ENCODE assay signal across 8 cellular contexts in genomic region chr3:160564949-160565441, GRCh38. TPM values are rescaled to one million over a fixed set of nuclear protein-coding genes. Genes with fewer than 3 reads are reported as not detected.
DNase-seq lines count a peak whose midpoint lies in the region; ATAC-seq and TF ChIP-seq lines count a peak whose summit lies in the region.

No MANE protein-coding gene starts in this region.

- H3K4me1 ChIP-seq in neuron (ENCODE audit: insufficient read depth, low read length) (peaks cover 13% of the 10 kb centered on the region), upper lobe of right lung (peaks cover 56% of the 10 kb centered on the region)

- no peak for DNase-seq in AG04450 (ENCODE audit: low read depth, low spot score)
- peak; percentile 12 for DNase-seq in NCI-H510A (lab: John Stamatoyannopoulos, UW)
- peak; percentile 62 for DNase-seq in activated T-helper 1 cell treated with anti-CD3 and anti-CD28 coated beads, Interleukin-12 subunit alpha, Interleukin-12 subunit beta, Interleukin-2, Interleukin-4 antibody, amounts not matched to agents 30 ng/mL and 10 ng/mL and 1 ng/mL, durations not matched to agents 14 hours and 24 hours and 36 hours (ENCODE audit: low spot score)
- peak; percentile 47 for DNase-seq in fibroblast of the aortic adventitia (ENCODE audit: low read depth)
- DNase-seq in upper lobe of right lung = peak; percentile 89

- intact Hi-C loops in activated T-helper 1 cell treated with anti-CD3 and anti-CD28 coated beads, Interleukin-12 subunit alpha, Interleukin-12 subunit beta, Interleukin-2, Interleukin-4 antibody, amounts not matched to agents 30 ng/mL and 10 ng/mL and 1 ng/mL, durations not matched to agents 14 hours and 24 hours and 36 hours (cut with micrococcal nuclease) = loop anchor here (1.0 to 10.0 kb wide), 10 partner anchors 116 to 1760 kb away; partner anchors contain the start of genes C3orf80, IFT80, MFSD1 and NMD3
- intact Hi-C loops in upper lobe of right lung (cut with DNase I) = no loop called here

- TF ChIP-seq CTCF in AG04450 (IDR thresholded peaks at IDR 0.05; ENCODE audit: low read depth, low read length) (no peak), fibroblast of the aortic adventitia (IDR thresholded peaks at IDR 0.05; ENCODE audit: insufficient read depth, low read length) (no peak), upper lobe of right lung (IDR thresholded peaks at IDR 0.05) (no peak)

- H3K4me3 ChIP-seq in AG04450 (ENCODE audit: low read depth, low read length) (peak overlapping the region; percentile 76), fibroblast of the aortic adventitia (ENCODE audit: low read depth, low read length) (peak overlapping the region; percentile 82), neuron (ENCODE audit: low read length) (peak overlapping the region; percentile 85), upper lobe of right lung (peak overlapping the region; percentile 84)

- H3K4me3 Mint-ChIP-seq in activated T-helper 1 cell treated with anti-CD3 and anti-CD28 coated beads, Interleukin-12 subunit alpha, Interleukin-12 subunit beta, Interleukin-2, Interleukin-4 antibody, amounts not matched to agents 30 ng/mL and 10 ng/mL and 1 ng/mL, durations not matched to agents 14 hours and 24 hours and 36 hours = peak overlapping the region; percentile 57

- H3K9me3 ChIP-seq in AG04450 (ENCODE audit: control insufficient read depth, insufficient read depth, low read length) (no peaks in the 10 kb centered on the region), neuron (ENCODE audit: low read length) (peaks cover 13% of the 10 kb centered on the region), upper lobe of right lung (no peaks in the 10 kb centered on the region)

- H3K27ac Mint-ChIP-seq in activated T-helper 1 cell treated with anti-CD3 and anti-CD28 coated beads, Interleukin-12 subunit alpha, Interleukin-12 subunit beta, Interleukin-2, Interleukin-4 antibody, amounts not matched to agents 30 ng/mL and 10 ng/mL and 1 ng/mL, durations not matched to agents 14 hours and 24 hours and 36 hours = no peak overlapping the region

- POLR2A ChIA-PET in AG04450 (lab: Yijun Ruan, JAX) = interaction anchor here (0.7 to 1.9 kb wide), 2 partner anchors 115 to 598 kb away, joined by 6 to 9 read pairs; partner anchors contain the start of gene TRIM59

- H3K4me1 Mint-ChIP-seq in activated T-helper 1 cell treated with anti-CD3 and anti-CD28 coated beads, Interleukin-12 subunit alpha, Interleukin-12 subunit beta, Interleukin-2, Interleukin-4 antibody, amounts not matched to agents 30 ng/mL and 10 ng/mL and 1 ng/mL, durations not matched to agents 14 hours and 24 hours and 36 hours (ENCODE audit: low read depth) = peaks cover 60% of the 10 kb centered on the region

- H3K9me3 Mint-ChIP-seq in activated T-helper 1 cell treated with anti-CD3 and anti-CD28 coated beads, Interleukin-12 subunit alpha, Interleukin-12 subunit beta, Interleukin-2, Interleukin-4 antibody, amounts not matched to agents 30 ng/mL and 10 ng/mL and 1 ng/mL, durations not matched to agents 14 hours and 24 hours and 36 hours = no peaks in the 10 kb centered on the region

- H3K27me3 Mint-ChIP-seq in activated T-helper 1 cell treated with anti-CD3 and anti-CD28 coated beads, Interleukin-12 subunit alpha, Interleukin-12 subunit beta, Interleukin-2, Interleukin-4 antibody, amounts not matched to agents 30 ng/mL and 10 ng/mL and 1 ng/mL, durations not matched to agents 14 hours and 24 hours and 36 hours (ENCODE audit: insufficient read depth) = no peaks in the 10 kb centered on the region

- H3K27me3 ChIP-seq in AG04450 (ENCODE audit: control insufficient read depth, insufficient read depth, low read length) (no peaks in the 10 kb centered on the region), neuron (ENCODE audit: insufficient read depth, low read length) (no peaks in the 10 kb centered on the region), upper lobe of right lung (no peaks in the 10 kb centered on the region)

- ATAC-seq in GM18519 (IDR thresholded peaks at IDR 0.05; ENCODE audit: low FRiP score, unreplicated experiment) (peak; percentile 25), HG03039 (IDR thresholded peaks at IDR 0.05; ENCODE audit: unreplicated experiment) (peak; percentile 37), upper lobe of right lung (peak; percentile 72)

- CTCF ChIA-PET in AG04450 (lab: Charles Lee) = interaction anchor here (0.6 kb wide), 1 partner anchor 72 kb away, joined by 3 read pairs; no protein-coding TSS in a partner anchor

- peaks cover 15% of the 10 kb centered on the region for H3K36me3 ChIP-seq in neuron (ENCODE audit: insufficient read depth, low read length)
- no peaks in the 10 kb centered on the region for H3K36me3 ChIP-seq in upper lobe of right lung

- H3K36me3 Mint-ChIP-seq in activated T-helper 1 cell treated with anti-CD3 and anti-CD28 coated beads, Interleukin-12 subunit alpha, Interleukin-12 subunit beta, Interleukin-2, Interleukin-4 antibody, amounts not matched to agents 30 ng/mL and 10 ng/mL and 1 ng/mL, durations not matched to agents 14 hours and 24 hours and 36 hours (ENCODE audit: low read depth) = peaks cover 19% of the 10 kb centered on the region

- H3K27ac ChIP-seq in AG04450 (ENCODE audit: low read depth, low read length) (peak overlapping the region; percentile 90), upper lobe of right lung (peak overlapping the region; percentile 98)

- H2AFZ ChIP-seq in neuron (ENCODE audit: low read depth, low read length) = no peak overlapping the region

RNA-seq across cellular contexts. Expression of gene KPNA4, which starts 0.4 kb away (rescaled TPM):
- 22.6 and 28.4 TPM in 2 replicates for polyA plus RNA-seq in AG04450 (2011; rRNA removed)
- 33.4 and 68.8 TPM in 2 replicates for polyA minus RNA-seq in AG04450 (2011; rRNA and poly(A)+ RNA removed)
- total RNA-seq in activated T-helper 1 cell treated with anti-CD3 and anti-CD28 coated beads, Interleukin-12 subunit alpha, Interleukin-12 subunit beta, Interleukin-2, Interleukin-4 antibody, amounts not matched to agents 30 ng/mL and 10 ng/mL and 1 ng/mL, durations not matched to agents 14 hours and 24 hours and 36 hours = 73.5 and 77.7 TPM in 2 replicates
- total RNA-seq in fibroblast of the aortic adventitia (ENCODE audit: low replicate concordance) (37.8 and 46.0 TPM in 2 replicates), upper lobe of right lung (56.3 TPM)
